In the genomic region with DNA sequence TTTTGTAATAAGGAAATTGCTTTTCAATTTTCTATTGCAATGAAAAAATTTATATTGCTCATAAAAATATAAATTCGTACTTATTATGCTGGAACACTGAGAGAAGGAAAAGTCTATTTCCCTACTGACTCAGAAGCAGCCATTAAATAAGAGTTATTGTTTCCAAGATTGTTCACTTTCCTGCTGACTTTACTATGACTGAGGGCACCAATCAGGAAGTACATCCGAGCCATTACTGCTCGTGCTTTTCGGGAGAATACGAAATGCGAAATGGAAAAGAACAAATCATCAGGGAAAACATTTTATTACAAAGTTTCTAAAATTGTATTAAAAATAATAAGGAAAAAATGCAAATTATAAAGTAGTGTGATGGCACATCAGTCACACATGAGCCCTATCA, we compare ENCODE assay signal across 35 cellular contexts.
"Had no signal": no experiment of that assay in that cellular context is flagged by ENCODE, and none has a peak within 500 bp of the region (broad histone marks: within the 10 kb centered on the region; RNA-seq: fewer than 3 reads in every experiment).

No MANE protein-coding gene starts in this region.

- H3K36me3 ChIP-seq: brain microvascular endothelial cell had no signal

- H3K4me1 ChIP-seq: adrenal gland, ascending aorta, body of pancreas, breast epithelium had no signal

- DNase-seq: activated effector memory CD4-positive, alpha-beta T cell treated with anti-CD3 and anti-CD28 coated beads, Interleukin-2, amount 50 U/mL, for 16 hours; activated effector memory CD4-positive, alpha-beta T cell treated with Interleukin-2 at 50 U/mL for 16 hours; activated gamma-delta T cell; activated gamma-delta T cell treated with Interleukin-2 at 50 U/mL for 16 hours; activated naive CD4-positive, alpha-beta T cell; activated naive CD4-positive, alpha-beta T cell treated with anti-CD3 and anti-CD28 coated beads for 36 hours; activated naive CD4-positive, alpha-beta T cell treated with anti-CD3 and anti-CD28 coated beads, Interleukin-2, amount 10 ng/mL, durations not matched to agents 7 days and 5 days; activated naive CD4-positive, alpha-beta T cell treated with anti-CD3 and anti-CD28 coated beads, Interleukin-2, amount 50 U/mL, for 16 hours; activated naive CD4-positive, alpha-beta T cell treated with Interleukin-2 at 50 U/mL for 16 hours; activated naive CD8-positive, alpha-beta T cell treated with anti-CD3 and anti-CD28 coated beads for 36 hours; activated naive CD8-positive, alpha-beta T cell treated with anti-CD3 and anti-CD28 coated beads, Interleukin-2, amount 10 ng/mL, durations not matched to agents 7 days and 5 days; activated naive CD8-positive, alpha-beta T cell treated with anti-CD3 and anti-CD28 coated beads, Interleukin-2, amount 50 U/mL, for 24 hours; activated T-cell treated with anti-CD3 and anti-CD28 coated beads for 4 hours; activated T-cell treated with anti-CD3 and anti-CD28 coated beads, Interleukin-2, amount 50 U/mL, for 1 hour; activated T-cell treated with anti-CD3 and anti-CD28 coated beads, Interleukin-2, amount 50 U/mL, for 24 hours; activated T-cell treated with anti-CD3 and anti-CD28 coated beads, Interleukin-2, amount 50 U/mL, for 4 hours; activated T-cell treated with anti-CD3 and anti-CD28 coated beads, Interleukin-2, amount 50 U/mL, for 48 hours; activated T-cell treated with anti-CD3 and anti-CD28 coated beads, Interleukin-2, amount 50 U/mL, for 72 hours; adrenal gland; amniotic stem cell; amygdala; anterior cingulate cortex; aorta; body of pancreas; brain microvascular endothelial cell; caudate nucleus; central memory CD4-positive, alpha-beta T cell; cerebellar nuclear complex had no signal

- ATAC-seq: activated naive CD4-positive, alpha-beta T cell treated with anti-CD3 and anti-CD28 coated beads, Interleukin-2, amount 50 U/mL, for 72 hours; activated naive CD8-positive, alpha-beta T cell treated with anti-CD3 and anti-CD28 coated beads, Interleukin-2, amount 50 U/mL, for 24 hours; activated T-cell treated with anti-CD3 and anti-CD28 coated beads, Interleukin-2, amount 50 U/mL, for 4 hours; activated T-cell treated with anti-CD3 and anti-CD28 coated beads, Interleukin-2, amount 50 U/mL, for 72 hours; activated T-helper 17 cell treated with anti-CD3 and anti-CD28 coated beads, Interleukin-2, amount 50 U/mL, for 72 hours; body of pancreas had no signal

- H3K9me3 ChIP-seq: adrenal gland, body of pancreas had no signal

- H3K27ac ChIP-seq: adrenal gland, ascending aorta, body of pancreas, brain microvascular endothelial cell, breast epithelium, cardiac muscle cell had no signal

- H3K27me3 ChIP-seq: adrenal gland, ascending aorta, body of pancreas, brain microvascular endothelial cell, breast epithelium, cardiac muscle cell had no signal

- H3K4me3 ChIP-seq: adrenal gland, ascending aorta, body of pancreas, breast epithelium, cardiac muscle cell had no signal

- FAIRE-seq: astrocyte, bronchial epithelial cell had no signal
